ENCODE assay signal across 13 cellular contexts in genomic region chr7:111982804-111983203, GRCh38.
"Had no signal": no experiment of that assay in that cellular context is flagged by ENCODE, and none has a peak within 500 bp of the region (broad histone marks: within the 10 kb centered on the region; RNA-seq: fewer than 3 reads in every experiment).

No MANE protein-coding gene starts in this region.

- H3K4me1 Mint-ChIP-seq: activated CD4-positive, alpha-beta memory T cell treated with anti-CD3 and anti-CD28 coated beads, Interleukin-2, amount 10 ng/mL, durations not matched to agents 7 days and 5 days; activated naive CD8-positive, alpha-beta T cell treated with anti-CD3 and anti-CD28 coated beads, Interleukin-2, amount 10 ng/mL, durations not matched to agents 7 days and 5 days; T-cell had no signal

- H3K27ac ChIP-seq: ascending aorta, gastrocnemius medialis, heart right ventricle, ovary, thyroid gland had no signal

- DNase-seq: activated CD4-positive, alpha-beta memory T cell treated with anti-CD3 and anti-CD28 coated beads, Interleukin-2, amount 10 ng/mL, durations not matched to agents 7 days and 5 days; activated CD4-positive, alpha-beta T cell treated with anti-CD3 and anti-CD28 coated beads for 1 hour; activated naive CD8-positive, alpha-beta T cell treated with anti-CD3 and anti-CD28 coated beads, Interleukin-2, amount 10 ng/mL, durations not matched to agents 7 days and 5 days; gastrocnemius medialis; heart right ventricle; nephron progenitor cell; ovary; small intestine; T-cell; T1000; thyroid gland had no signal

- H3K27me3 ChIP-seq: ascending aorta, gastrocnemius medialis, heart right ventricle, ovary, thyroid gland had no signal

- H3K9me3 ChIP-seq: ascending aorta, gastrocnemius medialis, heart right ventricle, ovary, thyroid gland had no signal

- H3K4me3 Mint-ChIP-seq: activated CD4-positive, alpha-beta memory T cell treated with anti-CD3 and anti-CD28 coated beads, Interleukin-2, amount 10 ng/mL, durations not matched to agents 7 days and 5 days; activated naive CD8-positive, alpha-beta T cell treated with anti-CD3 and anti-CD28 coated beads, Interleukin-2, amount 10 ng/mL, durations not matched to agents 7 days and 5 days; nephron progenitor cell; T-cell had no signal

- H3K9me3 Mint-ChIP-seq: activated CD4-positive, alpha-beta memory T cell treated with anti-CD3 and anti-CD28 coated beads, Interleukin-2, amount 10 ng/mL, durations not matched to agents 7 days and 5 days; activated naive CD8-positive, alpha-beta T cell treated with anti-CD3 and anti-CD28 coated beads, Interleukin-2, amount 10 ng/mL, durations not matched to agents 7 days and 5 days; nephron progenitor cell; T-cell had no signal

- H3K36me3 Mint-ChIP-seq: activated naive CD8-positive, alpha-beta T cell treated with anti-CD3 and anti-CD28 coated beads, Interleukin-2, amount 10 ng/mL, durations not matched to agents 7 days and 5 days; T-cell had no signal

- H3K4me1 ChIP-seq: ascending aorta, thyroid gland had no signal

- H3K36me3 ChIP-seq: ascending aorta, gastrocnemius medialis, ovary, thyroid gland had no signal

- H3K4me3 ChIP-seq: ascending aorta, gastrocnemius medialis, heart right ventricle, ovary, thyroid gland had no signal

- H3K27me3 Mint-ChIP-seq: T-cell had no signal

- H3K27ac Mint-ChIP-seq: activated CD4-positive, alpha-beta memory T cell treated with anti-CD3 and anti-CD28 coated beads, Interleukin-2, amount 10 ng/mL, durations not matched to agents 7 days and 5 days; activated naive CD8-positive, alpha-beta T cell treated with anti-CD3 and anti-CD28 coated beads, Interleukin-2, amount 10 ng/mL, durations not matched to agents 7 days and 5 days; nephron progenitor cell; T-cell had no signal

- ATAC-seq: esophagus mucosa, gastrocnemius medialis, heart right ventricle, T-cell had no signal
